22 cellular contexts compared by ENCODE assay signal in genomic region chr6:169826697-169827096, GRCh38.
DNase-seq lines count a peak whose midpoint lies in the region; ATAC-seq, FAIRE-seq and TF ChIP-seq lines count a peak whose summit lies in the region.
"Had no signal": no experiment of that assay in that cellular context is flagged by ENCODE, and none has a peak within 500 bp of the region (broad histone marks: within the 10 kb centered on the region; RNA-seq: fewer than 3 reads in every experiment).

No MANE protein-coding gene starts in this region.

- H3K79me2 ChIP-seq in SK-N-SH (ENCODE audit: insufficient read depth): no peaks in the 10 kb centered on the region
- no peaks in the 10 kb centered on the region for H3K79me2 ChIP-seq in K562 (ENCODE audit: control insufficient read depth, insufficient read depth, low read length)

- TF ChIP-seq POLR2A in K562 (conservative IDR thresholded peaks at IDR 0.05) (no peak), vagina (IDR thresholded peaks at IDR 0.05) (no peak)

- H3K27me3 ChIP-seq in SK-N-SH (ENCODE audit: insufficient read depth) (no peaks in the 10 kb centered on the region; the same call in 1 of the 2 replicates), K562 (ENCODE audit: control insufficient read depth in 2 of 2, insufficient read depth in 2 of 2, low read length in 2 of 2) (peaks cover 6 to 54% of the 10 kb centered on the region in 2 experiments; a peak in 3 of 5 replicates), vagina (no peaks in the 10 kb centered on the region)

- H3K9ac ChIP-seq in SK-N-SH (no peak overlapping the region), K562 (ENCODE audit: insufficient read depth in 1 of 2, low read depth in 2 of 2, low read length in 2 of 2) (no peak overlapping the region)
- H3K9ac ChIP-seq: BLaER1 had no signal

- H3F3A ChIP-seq in SK-N-SH (replicated peaks; ENCODE audit: insufficient read depth): no peaks in the 10 kb centered on the region

- H3K36me3 ChIP-seq in SK-N-SH (replicated peaks in 1 of 2; ENCODE audit: control insufficient read depth in 1 of 2, insufficient read depth in 2 of 2, low read length in 1 of 2) (no peaks in the 10 kb centered on the region), K562 (ENCODE audit: control insufficient read depth, insufficient read depth, low read length) (no peaks in the 10 kb centered on the region), vagina (no peaks in the 10 kb centered on the region)
- H3K36me3 ChIP-seq: BLaER1, HAP-1 had no signal

- CTCF ChIA-PET in SK-N-SH (lab: Yijun Ruan, JAX): interaction anchor here (1.7 to 2.1 kb wide), 2 partner anchors 12 to 36 kb away, joined by 4 to 8 read pairs; no protein-coding TSS in a partner anchor
- CTCF ChIA-PET in K562 (lab: Yijun Ruan, JAX; ENCODE audit: low intra/inter-chr PET ratio): no interaction called here

- in situ Hi-C loops in K562 (cut with MboI): no loop called here

- no peaks in the 10 kb centered on the region for H3K9me2 ChIP-seq in SK-N-SH

- no peak for TF ChIP-seq EP300 in SK-N-SH (IDR thresholded peaks at IDR 0.05; ENCODE audit: borderline replicate concordance in 1 of 2, low read depth in 1 of 2, low read length in 1 of 2)
- TF ChIP-seq EP300 in K562 (IDR thresholded peaks at IDR 0.05; ENCODE audit: low read length): no peak

- H4K20me1 ChIP-seq in SK-N-SH (ENCODE audit: insufficient read depth): no peaks in the 10 kb centered on the region
- H4K20me1 ChIP-seq in K562 (replicated peaks; ENCODE audit: control insufficient read depth, insufficient read depth, low read length): peaks cover 14% of the 10 kb centered on the region; the same call in 1 of the 2 replicates

- intact Hi-C loops in K562 (cut with micrococcal nuclease): no loop called here
- intact Hi-C loops in vagina (cut with DNase I): no loop called here

- no peak overlapping the region for H3K4me2 ChIP-seq in SK-N-SH
- no peak overlapping the region for H3K4me2 ChIP-seq in K562 (ENCODE audit: insufficient read depth, low read length)
- H3K4me2 ChIP-seq: BLaER1, GM23338 had no signal

- H3K9me3 Mint-ChIP-seq in progenitor cell of endocrine pancreas (ENCODE audit: low read depth): peaks cover 15% of the 10 kb centered on the region

- H3K9me3 ChIP-seq in SK-N-SH (no peaks in the 10 kb centered on the region), K562 (replicated peaks; ENCODE audit: control insufficient read depth, insufficient read depth, low read depth, low read length) (no peaks in the 10 kb centered on the region), vagina (no peaks in the 10 kb centered on the region)

- no peak overlapping the region for H3K4me3 Mint-ChIP-seq in progenitor cell of endocrine pancreas (ENCODE audit: low read depth)
- H3K4me3 Mint-ChIP-seq: B cell; CD4-positive, alpha-beta T cell; CD8-positive, alpha-beta memory T cell; GM23338 had no signal

- H3K4me3 ChIP-seq in SK-N-SH (ENCODE audit: low read depth in 2 of 2, low read length in 1 of 2) (no peak overlapping the region), K562 (no peak overlapping the region), vagina (no peak overlapping the region)
- H3K4me3 ChIP-seq: BLaER1, GM12878, GM23338, HAP-1 had no signal

- no peaks in the 10 kb centered on the region for H3K9me1 ChIP-seq in K562 (ENCODE audit: control insufficient read depth, insufficient read depth, low read length)

- H3K4me1 ChIP-seq in SK-N-SH (ENCODE audit: control insufficient read depth in 1 of 2, insufficient read depth in 2 of 2, low read depth in 1 of 2, low read length in 1 of 2) (peaks cover 0 to 2% of the 10 kb centered on the region in 2 experiments; a peak in 1 of 4 replicates), K562 (replicated peaks in 1 of 2; ENCODE audit: control insufficient read depth in 2 of 2, insufficient read depth in 2 of 2, low read length in 2 of 2) (peaks cover 0 to 3% of the 10 kb centered on the region in 2 experiments; a peak in 1 of 5 replicates), vagina (peaks cover 3% of the 10 kb centered on the region)
- H3K4me1 ChIP-seq: HAP-1 had no signal

- TF ChIP-seq RAD21 in SK-N-SH (IDR thresholded peaks at IDR 0.05; ENCODE audit: low read length) (no peak), K562 (CRISPR knock-in tag; conservative IDR thresholded peaks at IDR 0.05 in 1 of 2, IDR thresholded peaks at IDR 0.05 in 1 of 2) (no peak)

- peaks cover 8% of the 10 kb centered on the region for H3K36me3 Mint-ChIP-seq in progenitor cell of endocrine pancreas (ENCODE audit: insufficient read depth)

- DNase-seq in SK-N-SH (no peak), K562 (ENCODE audit: extremely low read depth in 1 of 4, low spot score in 3 of 4) (no peak), progenitor cell of endocrine pancreas (ENCODE audit: low spot score, unreplicated experiment) (no peak), vagina (ENCODE audit: extremely low spot score in 2 of 2) (no peak)
- no peak for DNase-seq in activated CD4-positive, CD25-positive, alpha-beta regulatory T cell treated with anti-CD3 and anti-CD28 coated beads, Interleukin-2, amount 50 U/mL, for 72 hours
- DNase-seq: CD4-positive, alpha-beta T cell; CD8-positive, alpha-beta memory T cell; DMS 273 treated with DMSO at 0.1 percent for 48 hours; DMS79; EL; GDM1 had no signal

- peak overlapping the region; percentile 8 for H3K27ac Mint-ChIP-seq in progenitor cell of endocrine pancreas
- H3K27ac Mint-ChIP-seq: B cell; CD4-positive, alpha-beta T cell; CD8-positive, alpha-beta memory T cell; GM23338 had no signal

- ATAC-seq in SK-N-SH treated with all-trans-retinoic acid at 6 μM for 48 hours (no peak), K562 (no peak)
- ATAC-seq: GM12878 had no signal

- H3K27ac ChIP-seq in SK-N-SH (ENCODE audit: low read depth in 2 of 2, low read length in 1 of 2) (no peak overlapping the region), K562 (ENCODE audit: extremely low read depth, low read depth, low read length) (no peak overlapping the region), vagina (no peak overlapping the region)
- H3K27ac ChIP-seq: 22Rv1, BLaER1, C4-2B had no signal

- H2AFZ ChIP-seq in SK-N-SH (ENCODE audit: low read depth) (no peak overlapping the region), K562 (ENCODE audit: low read depth, low read length) (no peak overlapping the region)

- peaks cover 9% of the 10 kb centered on the region for H3K4me1 Mint-ChIP-seq in progenitor cell of endocrine pancreas (ENCODE audit: low read depth)

- TF ChIP-seq CTCF in SK-N-SH (IDR thresholded peaks at IDR 0.05): no peak
- no peak for TF ChIP-seq CTCF in K562 (IDR thresholded peaks at IDR 0.05 in 2 of 3, conservative IDR thresholded peaks at IDR 0.05 in 1 of 3; ENCODE audit: insufficient read depth in 2 of 3, low read depth in 1 of 3, low read length in 3 of 3)
- no peak for TF ChIP-seq CTCF in progenitor cell of endocrine pancreas (IDR thresholded peaks at IDR 0.05; ENCODE audit: unreplicated experiment)
- TF ChIP-seq CTCF in vagina (IDR thresholded peaks at IDR 0.05): no peak

- FAIRE-seq in K562 (lab: Jason Lieb, UNC): no peak
- FAIRE-seq: A204.1, D721Med, GM12878, H54 had no signal

- no TSS peak for BruUV-seq in K562 (replicated peaks; lab: Mats Ljungman, UMichigan)

- POLR2A ChIA-PET in SK-N-SH (lab: Yijun Ruan, JAX): no interaction called here
- POLR2A ChIA-PET in K562 (lab: Yijun Ruan, JAX): no interaction called here

- H3K27me3 Mint-ChIP-seq in progenitor cell of endocrine pancreas: no peaks in the 10 kb centered on the region

TF ChIP-seq in SK-N-SH treated with all-trans-retinoic acid at 6 μM for 48 hours, 23 proteins besides CTCF, POLR2A, EP300 and RAD21:
- peak; percentile 70 for TF ChIP-seq ZNF8 (CRISPR knock-in tag; IDR thresholded peaks at IDR 0.05)
- no peak for TF ChIP-seq TOX (CRISPR knock-in tag; IDR thresholded peaks at IDR 0.05; ENCODE audit: borderline replicate concordance)
- TF ChIP-seq RARB (CRISPR knock-in tag; IDR thresholded peaks at IDR 0.05): no peak
- no peak for TF ChIP-seq GLIS3 (CRISPR knock-in tag; IDR thresholded peaks at IDR 0.05)
- no peak for TF ChIP-seq BACH2 (CRISPR knock-in tag; IDR thresholded peaks at IDR 0.05; ENCODE audit: borderline replicate concordance)

TF ChIP-seq in SK-N-SH, 30 proteins besides CTCF, POLR2A, EP300 and RAD21 (continues in another document):
- TF ChIP-seq PBX3 (IDR thresholded peaks at IDR 0.05): no peak
- no peak for TF ChIP-seq CHD2 (IDR thresholded peaks at IDR 0.05; ENCODE audit: low read length, partially characterized antibody)
- TF ChIP-seq YY1 (IDR thresholded peaks at IDR 0.05; ENCODE audit: low read depth): no peak
- TF ChIP-seq TAF1 (IDR thresholded peaks at IDR 0.05; ENCODE audit: borderline replicate concordance, low read depth, low read length): no peak
- TF ChIP-seq ELF1 (IDR thresholded peaks at IDR 0.05): no peak
- no peak for TF ChIP-seq SMC3 (IDR thresholded peaks at IDR 0.05; ENCODE audit: low read depth, low read length)
- TF ChIP-seq RFX5 (IDR thresholded peaks at IDR 0.05; ENCODE audit: low read length): no peak

TF ChIP-seq in K562, 482 proteins besides CTCF, POLR2A, EP300 and RAD21:
- peak; percentile 49 for TF ChIP-seq RBM25 (IDR thresholded peaks at IDR 0.05; ENCODE audit: low read depth, low read length, severe bottlenecking)
- no peak for TF ChIP-seq ZNF232 (CRISPR knock-in tag; IDR thresholded peaks at IDR 0.05)
- TF ChIP-seq ZNF146 (CRISPR knock-in tag; IDR thresholded peaks at IDR 0.05; ENCODE audit: unreplicated experiment): peak; percentile 83
TF ChIP-seq in K562: peak in this region for 2.
